Comparison of ENCODE assay signal across 8 cellular contexts in the genomic region with DNA sequence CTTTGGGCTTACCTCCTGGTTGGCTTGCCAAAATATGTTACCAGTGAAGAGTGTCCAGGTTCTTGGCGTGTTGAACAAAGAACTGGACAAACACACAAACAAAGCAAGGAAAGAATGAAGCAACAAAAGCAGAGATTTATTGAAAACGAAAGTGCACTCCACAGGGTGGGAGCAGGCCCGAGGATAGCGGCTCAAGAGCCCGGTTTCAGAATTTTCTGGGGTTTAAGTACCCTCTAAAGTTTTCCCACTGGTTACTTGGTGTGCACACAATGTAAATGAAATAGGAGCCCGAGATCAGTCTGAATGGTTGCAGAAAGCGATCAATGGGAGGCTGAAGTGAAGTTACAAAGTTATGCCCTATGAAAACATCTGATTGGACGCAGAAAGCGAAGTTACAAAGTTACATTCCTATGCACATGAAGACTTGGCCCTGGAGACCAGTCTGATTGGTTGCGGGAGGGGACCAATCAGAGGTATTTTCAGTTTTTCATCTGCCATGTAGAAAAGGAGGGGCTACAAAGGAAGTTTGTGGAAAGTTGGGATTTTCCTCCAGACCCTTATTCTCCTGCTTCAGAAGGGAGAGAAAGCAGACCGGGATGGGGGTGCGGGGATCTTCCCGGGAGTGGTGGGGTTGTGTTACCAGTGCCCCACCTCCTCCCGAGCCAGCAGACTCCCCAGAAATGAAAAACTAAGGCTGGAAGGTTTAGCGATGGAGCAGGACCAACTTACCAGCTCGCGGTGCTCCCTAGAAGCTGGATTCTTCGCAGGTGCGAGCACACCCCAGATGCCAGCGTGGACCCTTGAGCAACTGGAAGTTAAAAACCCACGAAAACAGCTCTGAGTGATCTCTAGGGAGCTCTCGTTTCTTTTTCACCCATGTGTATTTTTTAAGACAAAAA. TPM values are rescaled to one million over a fixed set of nuclear protein-coding genes. Genes with fewer than 3 reads are reported as not detected.
DNase-seq lines count a peak whose midpoint lies in the region; ATAC-seq and TF ChIP-seq lines count a peak whose summit lies in the region.

A gene (minus strand): TSS at position 325 of the 899 bp plus-strand sequence. CDS start 9,472 bp downstream, outside the sequence.

- H3K4me3 ChIP-seq in HAP-1 (peak within 1 kb of the TSS; percentile 7), foreskin fibroblast (ENCODE audit: low read depth in 1 of 2, low read length in 2 of 2) (peak within 1 kb of the TSS; percentile 61 to 69)

- peak within 1 kb of the TSS; percentile 94 for H3K27ac Mint-ChIP-seq in activated T-helper 2 cell treated with anti-CD3 and anti-CD28 coated beads, Interferon-gamma antibody, Interleukin-2, Interleukin-4, amounts not matched to agents 10 μg/mL and 5 μg/mL and 100 μg/mL, durations not matched to agents 14 hours and 24 hours and 36 hours

- intact Hi-C loops in activated T-helper 2 cell treated with anti-CD3 and anti-CD28 coated beads, Interferon-gamma antibody, Interleukin-2, Interleukin-4, amounts not matched to agents 10 μg/mL and 5 μg/mL and 100 μg/mL, durations not matched to agents 14 hours and 24 hours and 36 hours (cut with micrococcal nuclease), result loop anchor here (2.0 to 5.0 kb wide), 5 partner anchors 16 to 120 kb away; a partner anchor contains a TSS

- H3K4me3 Mint-ChIP-seq in activated T-helper 2 cell treated with anti-CD3 and anti-CD28 coated beads, Interferon-gamma antibody, Interleukin-2, Interleukin-4, amounts not matched to agents 10 μg/mL and 5 μg/mL and 100 μg/mL, durations not matched to agents 14 hours and 24 hours and 36 hours (ENCODE audit: low read depth), result peak within 1 kb of the TSS; percentile 90

- no peaks in the 10 kb centered on the region for H3K9me3 Mint-ChIP-seq in activated T-helper 2 cell treated with anti-CD3 and anti-CD28 coated beads, Interferon-gamma antibody, Interleukin-2, Interleukin-4, amounts not matched to agents 10 μg/mL and 5 μg/mL and 100 μg/mL, durations not matched to agents 14 hours and 24 hours and 36 hours

- ATAC-seq in HG02938 (IDR thresholded peaks at IDR 0.05; ENCODE audit: unreplicated experiment) (no peak), HG03095 (IDR thresholded peaks at IDR 0.05; ENCODE audit: unreplicated experiment) (no peak)

- no peaks in the 10 kb centered on the region for H3K36me3 ChIP-seq in HAP-1 (replicated peaks)

- peak; percentile 28 for DNase-seq in GM04504 (ENCODE audit: low read depth)
- peak in 1 of 2 experiments; percentile 13 for DNase-seq in HAP-1 (ENCODE audit: low spot score in 2 of 2)
- DNase-seq in NOMO-1 treated with DMSO at 0.1 percent for 48 hours (lab: John Stamatoyannopoulos, UW; ENCODE audit: unreplicated experiment), result peak; percentile 79
- DNase-seq in activated T-helper 2 cell treated with anti-CD3 and anti-CD28 coated beads, Interferon-gamma antibody, Interleukin-2, Interleukin-4, amounts not matched to agents 10 μg/mL and 5 μg/mL and 100 μg/mL, durations not matched to agents 14 hours and 24 hours and 36 hours (ENCODE audit: low spot score), result peak; percentile 34
- DNase-seq in foreskin fibroblast, result peak; percentile 91
- DNase-seq in non-pigmented ciliary epithelial cell (ENCODE audit: low read depth), result peak; percentile 87

- peaks cover 51% of the 10 kb centered on the region for H3K4me1 Mint-ChIP-seq in activated T-helper 2 cell treated with anti-CD3 and anti-CD28 coated beads, Interferon-gamma antibody, Interleukin-2, Interleukin-4, amounts not matched to agents 10 μg/mL and 5 μg/mL and 100 μg/mL, durations not matched to agents 14 hours and 24 hours and 36 hours (ENCODE audit: low read depth)

- H3K4me1 ChIP-seq in HAP-1, result peaks cover 22% of the 10 kb centered on the region

- peaks cover 30% of the 10 kb centered on the region for H3K36me3 Mint-ChIP-seq in activated T-helper 2 cell treated with anti-CD3 and anti-CD28 coated beads, Interferon-gamma antibody, Interleukin-2, Interleukin-4, amounts not matched to agents 10 μg/mL and 5 μg/mL and 100 μg/mL, durations not matched to agents 14 hours and 24 hours and 36 hours (ENCODE audit: low read depth)

- in situ Hi-C loops in HAP-1 (cut with MboI; ENCODE audit: low sequenced_read_pairs), result no loop called here

- H3K9me3 ChIP-seq in HAP-1, result peaks cover 2% of the 10 kb centered on the region; the same call in 1 of the 2 replicates

- H3K27me3 ChIP-seq in HAP-1 (ENCODE audit: low read depth), result no peaks in the 10 kb centered on the region

- TF ChIP-seq CTCF in foreskin fibroblast (IDR thresholded peaks at IDR 0.05; ENCODE audit: low read depth, low read length), result no peak

- H3K27me3 Mint-ChIP-seq in activated T-helper 2 cell treated with anti-CD3 and anti-CD28 coated beads, Interferon-gamma antibody, Interleukin-2, Interleukin-4, amounts not matched to agents 10 μg/mL and 5 μg/mL and 100 μg/mL, durations not matched to agents 14 hours and 24 hours and 36 hours (ENCODE audit: low read depth), result no peaks in the 10 kb centered on the region

RNA-seq across cellular contexts. Expression of the gene that starts here (rescaled TPM):
- 7.5 and 8.8 TPM in 2 replicates for total RNA-seq in activated T-helper 2 cell treated with anti-CD3 and anti-CD28 coated beads, Interferon-gamma antibody, Interleukin-2, Interleukin-4, amounts not matched to agents 10 μg/mL and 5 μg/mL and 100 μg/mL, durations not matched to agents 14 hours and 24 hours and 36 hours
